16 cellular contexts compared by ENCODE assay signal in genomic region chr15:25177955-25178801, GRCh38.
A peak's percentile ranks its signal among the peaks of the same experiment; 100 is the strongest.
DNase-seq lines count a peak whose midpoint lies in the region; TF ChIP-seq lines count a peak whose summit lies in the region.
"Had no signal": no experiment of that assay in that cellular context is flagged by ENCODE, and none has a peak within 500 bp of the region (broad histone marks: within the 10 kb centered on the region; RNA-seq: fewer than 3 reads in every experiment).

No MANE protein-coding gene starts in this region.

- 77 to 92% methylated on average over 6 to 11 of the region's 11 CpGs for WGBS in lower leg skin, 2 donors
- 93% methylated on average over 10 of the region's 11 CpGs; no CpG with 5 or more reads in 1 of the 2 donors for WGBS in transverse colon (ENCODE audit: low coverage in 1 of 2), 2 donors

- H3K27me3 ChIP-seq in transverse colon: no peaks in the 10 kb centered on the region
- H3K27me3 ChIP-seq in effector memory CD4-positive, alpha-beta T cell (replicated peaks; ENCODE audit: control insufficient read depth, insufficient read depth, low read length, poor library complexity, severe bottlenecking): no peaks in the 10 kb centered on the region

- intact Hi-C loops in lower leg skin (cut with DNase I; ENCODE audit: low total_unique reads): no loop called here
- intact Hi-C loops in transverse colon (cut with DNase I; ENCODE audit: low total_unique reads): no loop called here

- no peak for TF ChIP-seq EP300 in transverse colon (IDR thresholded peaks at IDR 0.05; ENCODE audit: low read depth)

- in situ Hi-C loops in transverse colon (cut with MboI; ENCODE audit: low pct_ligation_motif_present in 1 of 4, low pct_unique_long_range_greater_than_20kb in 1 of 4, low sequenced_read_pairs in 3 of 4): no loop called here

- H3K4me1 ChIP-seq in transverse colon: no peaks in the 10 kb centered on the region
- no peaks in the 10 kb centered on the region for H3K4me1 ChIP-seq in effector memory CD4-positive, alpha-beta T cell (ENCODE audit: control insufficient read depth, insufficient read depth, low read length, poor library complexity, severe bottlenecking)

- peaks cover 43% of the 10 kb centered on the region for H3K9me3 Mint-ChIP-seq in chondrocyte (ENCODE audit: low read depth)

- H3K27me3 Mint-ChIP-seq in chondrocyte (ENCODE audit: low read depth): no peaks in the 10 kb centered on the region
- H3K27me3 Mint-ChIP-seq: effector memory CD8-positive, alpha-beta T cell had no signal

- H3K4me3 Mint-ChIP-seq in chondrocyte (ENCODE audit: unreplicated experiment): no peak overlapping the region
- H3K4me3 Mint-ChIP-seq: effector memory CD8-positive, alpha-beta T cell; nephron progenitor cell had no signal

- peaks cover 2% of the 10 kb centered on the region for H3K36me3 Mint-ChIP-seq in chondrocyte (ENCODE audit: low read depth)

- H3K27ac ChIP-seq in transverse colon: no peak overlapping the region
- H3K27ac ChIP-seq in effector memory CD4-positive, alpha-beta T cell (ENCODE audit: insufficient read depth, low read length, poor library complexity, severe bottlenecking): no peak overlapping the region

- H3K4me1 Mint-ChIP-seq in chondrocyte (ENCODE audit: low read depth): no peaks in the 10 kb centered on the region
- H3K4me1 Mint-ChIP-seq: nephron progenitor cell had no signal

- peaks cover 8 to 15% of the 10 kb centered on the region in 2 donors for H3K9me3 ChIP-seq in transverse colon
- peaks cover 19% of the 10 kb centered on the region for H3K9me3 ChIP-seq in effector memory CD4-positive, alpha-beta T cell (ENCODE audit: control insufficient read depth, low read length)
- H3K9me3 ChIP-seq: SK-N-SH had no signal

- no peak overlapping the region for H3K27ac Mint-ChIP-seq in chondrocyte (ENCODE audit: unreplicated experiment)
- H3K27ac Mint-ChIP-seq: effector memory CD8-positive, alpha-beta T cell; nephron progenitor cell had no signal

- no peaks in the 10 kb centered on the region for H3K36me3 ChIP-seq in transverse colon
- H3K36me3 ChIP-seq in effector memory CD4-positive, alpha-beta T cell (ENCODE audit: control insufficient read depth, insufficient read depth, low read length): no peaks in the 10 kb centered on the region

- peak; percentile 6 for DNase-seq in activated T-cell treated with anti-CD3 and anti-CD28 coated beads, Interleukin-2, amount 50 U/mL, for 1 hour
- DNase-seq in activated T-cell treated with anti-CD3 and anti-CD28 coated beads for 4 hours (no peak), chondrocyte (ENCODE audit: low spot score) (peak; percentile 72), lower leg skin (ENCODE audit: low spot score in 2 of 2) (peak; percentile 6 to 78), transverse colon (peak; percentile 2), GDM1 (lab: John Stamatoyannopoulos, UW) (no peak), NOMO-1 (lab: John Stamatoyannopoulos, UW; ENCODE audit: unreplicated experiment in 2 of 2) (no peak)
- DNase-seq in effector memory CD4-positive, alpha-beta T cell: no peak
- DNase-seq: effector memory CD8-positive, alpha-beta T cell; foreskin melanocyte; kidney glomerular epithelial cell; NCI-H2171; nephron progenitor cell; SK-N-SH; small intestine; substantia nigra had no signal

- no peak for TF ChIP-seq CTCF in chondrocyte (IDR thresholded peaks at IDR 0.05)
- no peak for TF ChIP-seq CTCF in lower leg skin (IDR thresholded peaks at IDR 0.05)
- TF ChIP-seq CTCF in transverse colon (IDR thresholded peaks at IDR 0.05): no peak

- no peak overlapping the region for H3K4me3 ChIP-seq in lower leg skin (ENCODE audit: low read depth, poor library complexity, severe bottlenecking)
- no peak overlapping the region for H3K4me3 ChIP-seq in transverse colon
- no peak overlapping the region for H3K4me3 ChIP-seq in effector memory CD4-positive, alpha-beta T cell (ENCODE audit: insufficient read depth, low read depth, low read length, poor library complexity, severe bottlenecking)

- no peak for TF ChIP-seq POLR2A in lower leg skin (IDR thresholded peaks at IDR 0.05)
- TF ChIP-seq POLR2A in transverse colon (IDR thresholded peaks at IDR 0.05): no peak

Comparison
In these comparisons a context has a peak if more than half of its experiments do, and no peak if none do; other contexts are left out.
1. DNase-seq: peak in activated T-cell treated with anti-CD3 and anti-CD28 coated beads, Interleukin-2, amount 50 U/mL, for 1 hour (single experiment), chondrocyte (single experiment), lower leg skin (2 of 2) and transverse colon (single experiment); none in activated T-cell treated with anti-CD3 and anti-CD28 coated beads for 4 hours (single experiment), GDM1 (single experiment), effector memory CD4-positive, alpha-beta T cell (0 of 3) and NOMO-1 (0 of 2).